ENCODE assay signal across 8 cellular contexts in the genomic region with DNA sequence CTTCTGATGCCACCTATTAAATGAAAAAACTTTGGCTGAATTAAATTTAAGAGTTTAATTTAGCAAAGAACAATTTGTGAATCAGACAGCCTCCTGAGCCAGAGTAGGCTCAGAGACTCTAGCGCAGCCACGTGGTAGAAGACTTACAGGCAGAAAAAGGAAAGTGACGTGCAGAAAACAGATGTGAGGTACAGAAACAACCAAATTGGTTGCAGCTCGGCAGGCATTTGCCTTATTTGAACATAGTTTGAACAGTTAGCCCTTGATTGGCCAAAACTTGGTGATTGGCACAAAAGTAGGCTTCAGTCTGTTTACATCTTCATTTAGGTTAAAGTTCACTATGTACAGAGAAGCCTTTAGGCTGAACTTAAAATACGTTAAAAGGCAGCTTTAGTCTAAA. TPM values are rescaled to one million over a fixed set of nuclear protein-coding genes. Genes with fewer than 3 reads are reported as not detected.
DNase-seq lines count a peak whose midpoint lies in the region; ATAC-seq and TF ChIP-seq lines count a peak whose summit lies in the region.

No MANE protein-coding gene starts in this region.

- H3K27ac Mint-ChIP-seq in osteocyte (ENCODE audit: unreplicated experiment) = no peak overlapping the region

- H3K4me1 Mint-ChIP-seq in osteocyte (ENCODE audit: unreplicated experiment) = no peaks in the 10 kb centered on the region

- TF ChIP-seq CTCF in osteocyte (IDR thresholded peaks at IDR 0.05) = peak; percentile 57

- H3K4me3 Mint-ChIP-seq in osteocyte (ENCODE audit: unreplicated experiment) = no peak overlapping the region

- no peak for ATAC-seq in GM18907 (IDR thresholded peaks at IDR 0.05; ENCODE audit: unreplicated experiment)
- no peak for ATAC-seq in HG03196 (IDR thresholded peaks at IDR 0.05; ENCODE audit: unreplicated experiment)

- H3K9me3 Mint-ChIP-seq in osteocyte (ENCODE audit: unreplicated experiment) = peaks cover 17% of the 10 kb centered on the region

- no peaks in the 10 kb centered on the region for H3K36me3 Mint-ChIP-seq in osteocyte (ENCODE audit: unreplicated experiment)

- DNase-seq in EH (ENCODE audit: low read depth) (peak; percentile 88), RPMI7951 (ENCODE audit: low read depth) (peak; percentile 78), fibroblast of peridontal ligament (ENCODE audit: extremely low read depth) (peak; percentile 96), osteocyte (ENCODE audit: extremely low spot score, unreplicated experiment) (no peak), middle frontal gyrus (ENCODE audit: extremely low spot score, low spot score) (no peak)
- no peak for DNase-seq in activated CD8-positive, alpha-beta memory T cell treated with anti-CD3 and anti-CD28 coated beads for 24 hours

- peaks cover 20% of the 10 kb centered on the region for H3K27me3 Mint-ChIP-seq in osteocyte (ENCODE audit: unreplicated experiment)

RNA-seq across cellular contexts. Expression of gene TCP10L, which starts 22.9 kb away (rescaled TPM):
- 0.96 TPM in 1 of 2 replicates, not detected in the other for total RNA-seq in RPMI7951 (2014; rRNA removed; shearing (Covaris generic))
- 0.21 and 1.3 TPM in 2 replicates for total RNA-seq in osteocyte

RNA-seq across cellular contexts. Expression of gene CFAP298, which starts 49.8 kb away (rescaled TPM):
- total RNA-seq in RPMI7951 (2014; rRNA removed; shearing (Covaris generic)) = 47.0 and 49.6 TPM in 2 replicates
- total RNA-seq in osteocyte = 31.9 and 35.6 TPM in 2 replicates

Comparison
In these comparisons a context has a peak if more than half of its experiments do, and no peak if none do; other contexts are left out.
1. DNase-seq: peak in EH (single experiment), RPMI7951 (single experiment) and fibroblast of peridontal ligament (single experiment); none in osteocyte (single experiment), middle frontal gyrus (single experiment) and activated CD8-positive, alpha-beta memory T cell treated with anti-CD3 and anti-CD28 coated beads for 24 hours (single experiment).